26 cellular contexts compared by ENCODE assay signal in genomic region chr2:167420261-167420660, GRCh38.
"Had no signal": no experiment of that assay in that cellular context is flagged by ENCODE, and none has a peak within 500 bp of the region (broad histone marks: within the 10 kb centered on the region; RNA-seq: fewer than 3 reads in every experiment).

No MANE protein-coding gene starts in this region.

- H3K27me3 ChIP-seq: body of pancreas had no signal

- H3K27ac Mint-ChIP-seq: activated CD4-positive, alpha-beta memory T cell treated with anti-CD3 and anti-CD28 coated beads, Interleukin-2, amount 10 ng/mL, durations not matched to agents 7 days and 5 days; activated naive CD4-positive, alpha-beta T cell treated with anti-CD3 and anti-CD28 coated beads, Interleukin-2, amount 10 ng/mL, durations not matched to agents 7 days and 5 days; activated naive CD8-positive, alpha-beta T cell treated with anti-CD3 and anti-CD28 coated beads for 36 hours; activated T-helper 17 cell treated with anti-CD3 and anti-CD28 coated beads, Interleukin-2, amount 50 U/mL, for 72 hours; T-cell had no signal

- H3K4me1 Mint-ChIP-seq: activated CD4-positive, alpha-beta memory T cell treated with anti-CD3 and anti-CD28 coated beads, Interleukin-2, amount 10 ng/mL, durations not matched to agents 7 days and 5 days; activated naive CD4-positive, alpha-beta T cell treated with anti-CD3 and anti-CD28 coated beads, Interleukin-2, amount 10 ng/mL, durations not matched to agents 7 days and 5 days; activated naive CD8-positive, alpha-beta T cell treated with anti-CD3 and anti-CD28 coated beads for 36 hours; activated T-helper 17 cell treated with anti-CD3 and anti-CD28 coated beads, Interleukin-2, amount 50 U/mL, for 72 hours; T-cell had no signal

- H3K36me3 Mint-ChIP-seq: activated naive CD4-positive, alpha-beta T cell treated with anti-CD3 and anti-CD28 coated beads, Interleukin-2, amount 10 ng/mL, durations not matched to agents 7 days and 5 days; activated naive CD8-positive, alpha-beta T cell treated with anti-CD3 and anti-CD28 coated beads for 36 hours; T-cell had no signal

- ATAC-seq: activated T-helper 17 cell treated with anti-CD3 and anti-CD28 coated beads, Interleukin-2, amount 50 U/mL, for 72 hours; body of pancreas; T-cell had no signal

- H3K9me3 ChIP-seq: body of pancreas had no signal

- H3K4me3 Mint-ChIP-seq: activated CD4-positive, alpha-beta memory T cell treated with anti-CD3 and anti-CD28 coated beads, Interleukin-2, amount 10 ng/mL, durations not matched to agents 7 days and 5 days; activated naive CD4-positive, alpha-beta T cell treated with anti-CD3 and anti-CD28 coated beads, Interleukin-2, amount 10 ng/mL, durations not matched to agents 7 days and 5 days; activated naive CD8-positive, alpha-beta T cell treated with anti-CD3 and anti-CD28 coated beads for 36 hours; activated T-helper 17 cell treated with anti-CD3 and anti-CD28 coated beads, Interleukin-2, amount 50 U/mL, for 72 hours; T-cell had no signal

- H3K27ac ChIP-seq: body of pancreas, SK-N-MC, VCaP had no signal

- H3K4me1 ChIP-seq: body of pancreas had no signal

- DNase-seq: activated CD4-positive, alpha-beta memory T cell treated with anti-CD3 and anti-CD28 coated beads, Interleukin-2, amount 10 ng/mL, durations not matched to agents 7 days and 5 days; activated CD4-positive, alpha-beta T cell treated with anti-CD3 and anti-CD28 coated beads, Interleukin-2, amount 50 U/mL, for 1 hour; activated CD4-positive, CD25-positive, alpha-beta regulatory T cell; activated gamma-delta T cell treated with Interleukin-2 at 50 U/mL for 16 hours; activated naive CD4-positive, alpha-beta T cell treated with anti-CD3 and anti-CD28 coated beads, Interleukin-2, amount 10 ng/mL, durations not matched to agents 7 days and 5 days; activated naive CD8-positive, alpha-beta T cell treated with anti-CD3 and anti-CD28 coated beads for 36 hours; activated T-cell treated with anti-CD3 and anti-CD28 coated beads for 4 hours; activated T-cell treated with anti-CD3 and anti-CD28 coated beads, Interleukin-2, amount 50 U/mL, for 48 hours; anterior cingulate cortex; body of pancreas; IMR-90; Kasumi-1; KBM-7; NCI-H146; NCI-H2107; NCI-H345; NCI-H510A; NCI-H526 treated with DMSO at 0.1 percent for 48 hours; NCI-H82; SIG-M5; T-cell; T-helper 2 cell; T1000 had no signal

- H3K4me3 ChIP-seq: body of pancreas, SK-N-MC had no signal

- H3K9me3 Mint-ChIP-seq: activated CD4-positive, alpha-beta memory T cell treated with anti-CD3 and anti-CD28 coated beads, Interleukin-2, amount 10 ng/mL, durations not matched to agents 7 days and 5 days; activated naive CD4-positive, alpha-beta T cell treated with anti-CD3 and anti-CD28 coated beads, Interleukin-2, amount 10 ng/mL, durations not matched to agents 7 days and 5 days; activated naive CD8-positive, alpha-beta T cell treated with anti-CD3 and anti-CD28 coated beads for 36 hours had no signal

- H3K27me3 Mint-ChIP-seq: activated CD4-positive, alpha-beta memory T cell treated with anti-CD3 and anti-CD28 coated beads, Interleukin-2, amount 10 ng/mL, durations not matched to agents 7 days and 5 days; activated naive CD4-positive, alpha-beta T cell treated with anti-CD3 and anti-CD28 coated beads, Interleukin-2, amount 10 ng/mL, durations not matched to agents 7 days and 5 days; activated naive CD8-positive, alpha-beta T cell treated with anti-CD3 and anti-CD28 coated beads for 36 hours; activated T-helper 17 cell treated with anti-CD3 and anti-CD28 coated beads, Interleukin-2, amount 50 U/mL, for 72 hours; T-cell had no signal
